ENCODE assay signal across 20 cellular contexts in the genomic region with DNA sequence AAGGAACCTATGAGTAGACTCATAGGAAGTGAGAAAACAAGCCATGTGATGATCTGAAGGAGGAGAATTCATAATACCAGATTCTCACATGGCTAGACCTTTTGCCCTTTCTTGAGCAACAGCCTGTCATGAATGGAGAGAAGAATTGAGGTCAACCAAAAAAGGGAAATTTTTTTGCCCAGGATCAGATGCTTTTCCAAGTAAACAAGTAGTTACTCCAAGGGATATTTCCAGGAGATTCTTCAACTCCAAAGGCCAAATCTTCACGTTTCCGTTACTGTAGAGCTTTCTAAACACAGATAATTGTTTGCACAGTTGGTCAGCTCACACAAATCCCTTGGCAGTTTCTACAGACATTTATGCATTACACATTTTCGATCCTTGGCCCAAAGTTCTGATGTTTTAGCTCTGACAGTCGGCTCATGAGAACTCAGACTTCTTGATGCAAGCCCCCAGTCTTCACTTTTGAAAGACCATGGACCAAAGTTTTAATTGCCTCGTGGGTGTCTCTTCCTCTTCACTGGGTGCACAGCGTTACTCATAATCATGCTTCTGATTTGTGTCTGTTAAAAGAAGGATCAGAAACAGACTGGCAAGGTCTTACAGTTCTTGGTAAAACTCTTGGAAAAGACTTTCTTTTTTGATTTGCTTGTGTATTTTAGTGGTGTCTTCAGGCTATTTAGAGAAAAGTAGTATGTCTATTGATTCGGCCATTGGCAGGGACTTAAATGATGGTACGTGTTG.
DNase-seq lines count a peak whose midpoint lies in the region; ATAC-seq and TF ChIP-seq lines count a peak whose summit lies in the region.
"Had no signal": no experiment of that assay in that cellular context is flagged by ENCODE, and none has a peak within 500 bp of the region (broad histone marks: within the 10 kb centered on the region; RNA-seq: fewer than 3 reads in every experiment).

No MANE protein-coding gene starts in this region.

- H3K9me3 ChIP-seq in gastrocnemius medialis = no peaks in the 10 kb centered on the region
- H3K9me3 ChIP-seq: SJCRH30 had no signal

- in situ Hi-C loops in gastrocnemius medialis (cut with MboI; ENCODE audit: low sequenced_read_pairs in 4 of 4) = no loop called here

- TF ChIP-seq CTCF in AG10803 (conservative IDR thresholded peaks at IDR 0.05; ENCODE audit: low read length) (no peak), gastrocnemius medialis (IDR thresholded peaks at IDR 0.05 in 4 of 5, conservative IDR thresholded peaks at IDR 0.05 in 1 of 5) (no peak)

- H3K4me3 ChIP-seq in AG10803 (ENCODE audit: low read length) (no peak overlapping the region), gastrocnemius medialis (no peak overlapping the region)
- H3K4me3 ChIP-seq: SJCRH30 had no signal

- TF ChIP-seq POLR2A in gastrocnemius medialis (IDR thresholded peaks at IDR 0.05) = no peak

- ATAC-seq in left ventricle myocardium superior = peak; percentile 81
- peak; percentile 85 for ATAC-seq in gastrocnemius medialis
- ATAC-seq: activated CD8-positive, alpha-beta T cell treated with anti-CD3 and anti-CD28 coated beads for 36 hours; naive thymus-derived CD4-positive, alpha-beta T cell; PC-3 had no signal

- H3K27ac ChIP-seq in gastrocnemius medialis = no peak overlapping the region
- H3K27ac ChIP-seq: SJCRH30, VCaP had no signal

- no peaks in the 10 kb centered on the region for H3K36me3 ChIP-seq in gastrocnemius medialis
- H3K36me3 ChIP-seq: SJCRH30 had no signal

- DNase-seq in AG10803 (ENCODE audit: low read depth) = peak; percentile 66
- peak; percentile 43 for DNase-seq in M059J (ENCODE audit: low read depth)
- DNase-seq in left ventricle myocardium superior = no peak
- peak in 1 of 2 donors; percentile 5 for DNase-seq in gastrocnemius medialis
- DNase-seq in NCI-H2171 (lab: John Stamatoyannopoulos, UW) = no peak
- no peak for DNase-seq in hippocampal formation (lab: John Stamatoyannopoulos, UW)
- no peak for DNase-seq in NCI-H748 (lab: John Stamatoyannopoulos, UW; ENCODE audit: unreplicated experiment)
- DNase-seq: activated CD8-positive, alpha-beta T cell treated with anti-CD3 and anti-CD28 coated beads for 36 hours; amniotic stem cell; cerebellar nuclear complex; erythroblast; glutamatergic neuron; naive thymus-derived CD4-positive, alpha-beta T cell; NCI-H1694; NCI-H774; PC-3; SJCRH30; small intestine; stimulated activated CD4-positive, alpha-beta T cell treated with anti-CD3 and anti-CD28 coated beads, Interleukin-4, amount 100 ng/mL, for 1 hour had no signal

- intact Hi-C loops in left ventricle myocardium superior (cut with micrococcal nuclease) = no loop called here
- intact Hi-C loops in gastrocnemius medialis (cut with DNase I; ENCODE audit: low total_unique reads) = no loop called here

- no peaks in the 10 kb centered on the region for H3K4me1 ChIP-seq in gastrocnemius medialis
- H3K4me1 ChIP-seq: SJCRH30 had no signal

- no peaks in the 10 kb centered on the region for H3K27me3 ChIP-seq in gastrocnemius medialis

Comparison
In these comparisons a context has a peak if more than half of its experiments do, and no peak if none do; other contexts are left out.
1. DNase-seq: peak in AG10803 (single experiment) and M059J (single experiment); none in left ventricle myocardium superior (single experiment), NCI-H2171 (single experiment), hippocampal formation (0 of 2) and NCI-H748 (single experiment).